ENCODE assay signal across 8 cellular contexts in genomic region chr16:2683041-2683440, GRCh38. TPM values are rescaled to one million over a fixed set of nuclear protein-coding genes. Genes with fewer than 3 reads are reported as not detected.
A peak's percentile ranks its signal among the peaks of the same experiment; 100 is the strongest.
DNase-seq lines count a peak whose midpoint lies in the region; ATAC-seq, FAIRE-seq and TF ChIP-seq lines count a peak whose summit lies in the region.
"Not testable (repeated sequence)": the region's sequence is repeated elsewhere in the genome, so short reads cannot be mapped to it uniquely, and the experiment has no call there.

No MANE protein-coding gene starts in this region.

- not testable (repeated sequence) for H2AK5ac ChIP-seq in H1 (ENCODE audit: low read depth, low read length)

- H4K5ac ChIP-seq in H1 (ENCODE audit: insufficient read length, low read depth, low read length), result not testable (repeated sequence)

- not testable (repeated sequence) for H3K18ac ChIP-seq in H1 (ENCODE audit: extremely low read depth, low read length)

- not testable (repeated sequence) for H3K27ac ChIP-seq in SK-N-MC; iPS DF 6.9 (ENCODE audit: low read length)
- 0 out of 2 replicates have a peak overlapping the region, but pooled peaks have one; percentile 49 for H3K27ac ChIP-seq in H1 (ENCODE audit: low read depth, low read length)
- H3K27ac ChIP-seq in muscle layer of duodenum (ENCODE audit: low read length), result peak overlapping the region; percentile 89
- H3K27ac ChIP-seq in smooth muscle cell (ENCODE audit: low read depth), result peak overlapping the region; percentile 82

- peaks cover 21% of the 10 kb centered on the region for H3K4me1 Mint-ChIP-seq in activated naive CD8-positive, alpha-beta T cell treated with anti-CD3 and anti-CD28 coated beads, Interleukin-2, amount 10 ng/mL, durations not matched to agents 7 days and 5 days

- peaks cover 12% of the 10 kb centered on the region; the same call in 1 of the 2 replicates for H3K79me1 ChIP-seq in H1 (ENCODE audit: low read depth, low read length)

- peak overlapping the region; percentile 99 for H3K9ac ChIP-seq in SK-N-MC (ENCODE audit: insufficient read length)
- peak overlapping the region; percentile 80 to 93 (median 85) for H3K9ac ChIP-seq in H1 (replicated peaks in 1 of 4; ENCODE audit: extremely low read depth in 1 of 4, low read depth in 3 of 4, low read length in 3 of 4)
- H3K9ac ChIP-seq in smooth muscle cell (ENCODE audit: low read depth), result peak overlapping the region; percentile 95

- not testable (repeated sequence) for TF ChIP-seq CTCF in AG10803 (conservative IDR thresholded peaks at IDR 0.05; ENCODE audit: low read length); HFF-Myc (IDR thresholded peaks at IDR 0.05; ENCODE audit: low read depth, low read length, missing control alignments); H1 (IDR thresholded peaks at IDR 0.05; ENCODE audit: control extremely low read depth in 1 of 3, insufficient read depth in 1 of 3, low read depth in 1 of 3, low read length in 3 of 3); smooth muscle cell (IDR thresholded peaks at IDR 0.05; ENCODE audit: borderline replicate concordance, insufficient read depth, poor library complexity, severe bottlenecking)

- peaks cover 0 to 11% of the 10 kb centered on the region in 2 experiments for H4K20me1 ChIP-seq in H1 (replicated peaks in 1 of 2; ENCODE audit: control insufficient read depth in 1 of 2, insufficient read depth in 2 of 2, low read length in 2 of 2)
- peaks cover 27% of the 10 kb centered on the region for H4K20me1 ChIP-seq in smooth muscle cell (ENCODE audit: low read depth)

- peak overlapping the region; percentile 95; the same call in 1 of the 2 replicates for H4K8ac ChIP-seq in H1 (ENCODE audit: extremely low read depth, insufficient read depth, low read length)

- peak overlapping the region; percentile 97 for H3K4me3 Mint-ChIP-seq in activated naive CD8-positive, alpha-beta T cell treated with anti-CD3 and anti-CD28 coated beads, Interleukin-2, amount 10 ng/mL, durations not matched to agents 7 days and 5 days

- H2BK120ac ChIP-seq in H1 (replicated peaks; ENCODE audit: low read depth, low read length), result not testable (repeated sequence)

- H3K36me3 ChIP-seq in SK-N-MC (ENCODE audit: insufficient read depth, low read length); H1 (ENCODE audit: control insufficient read depth in 2 of 4, insufficient read depth in 4 of 4, low read length in 3 of 4); iPS DF 6.9 (ENCODE audit: control insufficient read depth, insufficient read depth, low read length); muscle layer of duodenum (ENCODE audit: control insufficient read depth in 1 of 2, insufficient read depth in 2 of 2, low read length in 2 of 2); smooth muscle cell (ENCODE audit: low read depth): not testable (repeated sequence)

- not testable (repeated sequence) for H3K23ac ChIP-seq in H1 (ENCODE audit: insufficient read length)

- WGBS in H1 (ENCODE audit: extremely low coverage in 1 of 2, insufficient coverage in 1 of 2, insufficient read length in 1 of 2, insufficient replicate concordance in 2 of 2, low coverage in 1 of 2, low lambda C conversion rate in 2 of 2, missing lambda C conversion rate in 1 of 2), 2 experiments, result 24% methylated on average over 13 of the region's 13 CpGs; no CpG with 5 or more reads in 1 of the 2 experiments
- no CpG with 5 or more reads among the region's 13 CpGs for WGBS in iPS DF 6.9 (ENCODE audit: insufficient coverage, insufficient read length)
- 16% methylated on average over 13 of the region's 13 CpGs for WGBS in smooth muscle cell (ENCODE audit: low lambda C conversion rate)

- H2AFZ ChIP-seq in H1 (ENCODE audit: low read length); smooth muscle cell (ENCODE audit: low read depth): not testable (repeated sequence)

- TF ChIP-seq EP300 in H1 (IDR thresholded peaks at IDR 0.05; ENCODE audit: borderline replicate concordance in 1 of 2, low read depth in 2 of 2, low read length in 2 of 2), result not testable (repeated sequence)

- not testable (repeated sequence) for H4K91ac ChIP-seq in H1 (replicated peaks; ENCODE audit: insufficient read length, low read length)

- H2BK5ac ChIP-seq in H1 (ENCODE audit: low read depth, low read length), result peak overlapping the region; percentile 66; the same call in 1 of the 2 replicates

- not testable (repeated sequence) for TF ChIP-seq RAD21 in H1 (IDR thresholded peaks at IDR 0.05 in 1 of 2, conservative IDR thresholded peaks at IDR 0.05 in 1 of 2; ENCODE audit: low read depth in 2 of 2, low read length in 2 of 2)

- DNase-seq in AG10803 (ENCODE audit: low read depth), result peak; percentile 9
- DNase-seq in HFF-Myc (ENCODE audit: extremely low read depth, low read depth); SK-N-MC (ENCODE audit: low read depth, low spot score); activated naive CD8-positive, alpha-beta T cell treated with anti-CD3 and anti-CD28 coated beads, Interleukin-2, amount 10 ng/mL, durations not matched to agents 7 days and 5 days; H1 (ENCODE audit: low read depth in 1 of 2, low spot score in 2 of 2); iPS DF 6.9 (ENCODE audit: low read depth, low spot score); smooth muscle cell (lab: John Stamatoyannopoulos, UW; ENCODE audit: unreplicated experiment): not testable (repeated sequence)

- H2BK15ac ChIP-seq in H1 (ENCODE audit: low read length), result not testable (repeated sequence)

- peaks cover 0 to 32% of the 10 kb centered on the region in 2 experiments; a peak in 3 of 4 replicates for H3K79me2 ChIP-seq in H1 (ENCODE audit: control insufficient read depth in 1 of 2, insufficient read depth in 2 of 2, low read length in 2 of 2)
- H3K79me2 ChIP-seq in smooth muscle cell (ENCODE audit: low read depth), result peaks cover 47% of the 10 kb centered on the region

- H2BK20ac ChIP-seq in H1 (ENCODE audit: low read length), result not testable (repeated sequence)

- H3K4me1 ChIP-seq in H1 (replicated peaks in 1 of 4; ENCODE audit: control insufficient read depth in 3 of 4, insufficient read depth in 4 of 4, low read length in 3 of 4); iPS DF 6.9 (ENCODE audit: control insufficient read depth, insufficient read depth, low read length); smooth muscle cell (ENCODE audit: low read depth): not testable (repeated sequence)
- peaks cover 0 to 22% of the 10 kb centered on the region in 2 donors for H3K4me1 ChIP-seq in muscle layer of duodenum (ENCODE audit: control insufficient read depth in 1 of 2, insufficient read depth in 2 of 2, low read length in 2 of 2)

- H2BK12ac ChIP-seq in H1 (ENCODE audit: low read depth, low read length), result not testable (repeated sequence)

- H3K23me2 ChIP-seq in H1 (ENCODE audit: low read depth, low read length), result not testable (repeated sequence)

- H3K36me3 Mint-ChIP-seq in activated naive CD8-positive, alpha-beta T cell treated with anti-CD3 and anti-CD28 coated beads, Interleukin-2, amount 10 ng/mL, durations not matched to agents 7 days and 5 days, result not testable (repeated sequence)

- H3K27ac Mint-ChIP-seq in activated naive CD8-positive, alpha-beta T cell treated with anti-CD3 and anti-CD28 coated beads, Interleukin-2, amount 10 ng/mL, durations not matched to agents 7 days and 5 days, result peak overlapping the region; percentile 82

- not testable (repeated sequence) for H3F3A ChIP-seq in smooth muscle cell (ENCODE audit: low read depth)

- not testable (repeated sequence) for H3K4ac ChIP-seq in H1 (replicated peaks; ENCODE audit: insufficient read length, low read depth, low read length)

- ATAC-seq in activated naive CD8-positive, alpha-beta T cell treated with anti-CD3 and anti-CD28 coated beads, Interleukin-2, amount 10 ng/mL, durations not matched to agents 7 days and 5 days (ENCODE audit: low read depth), result not testable (repeated sequence)

- POLR2A ChIA-PET in activated naive CD8-positive, alpha-beta T cell treated with anti-CD3 and anti-CD28 coated beads, Interleukin-2, amount 10 ng/mL, durations not matched to agents 7 days and 5 days (lab: Charles Lee), result interaction anchor here (1.1 to 2.1 kb wide), 4 partner anchors 10 to 200 kb away, joined by 3 to 24 read pairs (median 4); partner anchors contain the start of gene FLYWCH2
- POLR2A ChIA-PET in H1 (lab: Charles Lee; ENCODE audit: partially characterized antibody), result interaction anchor here (1.0 to 2.5 kb wide), 10 partner anchors 9 to 229 kb away, joined by 3 to 17 read pairs (median 5); partner anchors contain the start of gene FLYWCH1

- H3K14ac ChIP-seq in H1 (ENCODE audit: insufficient read length), result not testable (repeated sequence)

- FAIRE-seq in H1 (lab: Jason Lieb, UNC), result not testable (repeated sequence)

- H3K9me3 ChIP-seq in SK-N-MC (ENCODE audit: low read depth, low read length); H1 (ENCODE audit: insufficient read depth in 2 of 2, low read depth in 1 of 2, low read length in 1 of 2); iPS DF 6.9 (ENCODE audit: control insufficient read depth, insufficient read depth, low read length); muscle layer of duodenum (ENCODE audit: control insufficient read depth in 1 of 2, low read length in 2 of 2); smooth muscle cell (replicated peaks; ENCODE audit: low read depth): not testable (repeated sequence)

- H3K9me3 Mint-ChIP-seq in activated naive CD8-positive, alpha-beta T cell treated with anti-CD3 and anti-CD28 coated beads, Interleukin-2, amount 10 ng/mL, durations not matched to agents 7 days and 5 days, result not testable (repeated sequence)

- CTCF ChIA-PET in H1 (lab: Charles Lee; ENCODE audit: partially characterized antibody), result not testable (repeated sequence)

- H3K4me3 ChIP-seq in AG10803 (ENCODE audit: low read length) (peak overlapping the region; percentile 97), HFF-Myc (replicated peaks; ENCODE audit: low read depth, low read length) (peak overlapping the region; percentile 93), SK-N-MC (peak overlapping the region; percentile 99), H1 (ENCODE audit: extremely low read depth in 1 of 4, insufficient read depth in 2 of 4, low read depth in 3 of 4, low read length in 4 of 4) (peak overlapping the region; percentile 86 to 95 (median 93)), iPS DF 6.9 (ENCODE audit: low read length) (peak overlapping the region; percentile 81), muscle layer of duodenum (ENCODE audit: low read depth in 1 of 2, low read length in 2 of 2) (peak overlapping the region; percentile 84 to 97), smooth muscle cell (peak overlapping the region; percentile 99)

- not testable (repeated sequence) for H3K56ac ChIP-seq in H1 (replicated peaks; ENCODE audit: insufficient read length, low read depth, low read length)

- H3K4me2 ChIP-seq in H1 (ENCODE audit: insufficient read depth in 1 of 2, low read depth in 2 of 2, low read length in 2 of 2) (peak overlapping the region; percentile 68 to 81), smooth muscle cell (peak overlapping the region; percentile 100)

- H3K27me3 ChIP-seq in H1 (replicated peaks in 1 of 4; ENCODE audit: control insufficient read depth in 3 of 4, extremely low read depth in 1 of 4, insufficient read depth in 3 of 4, low read length in 3 of 4); iPS DF 6.9 (ENCODE audit: control insufficient read depth, insufficient read depth, low read length); muscle layer of duodenum (ENCODE audit: low read depth, low read length); smooth muscle cell (ENCODE audit: low read depth): not testable (repeated sequence)

- not testable (repeated sequence) for TF ChIP-seq POLR2A in H1 (IDR thresholded peaks at IDR 0.05; ENCODE audit: control extremely low read depth in 1 of 2, low read depth in 2 of 2, low read length in 2 of 2)

- H3K27me3 Mint-ChIP-seq in activated naive CD8-positive, alpha-beta T cell treated with anti-CD3 and anti-CD28 coated beads, Interleukin-2, amount 10 ng/mL, durations not matched to agents 7 days and 5 days, result not testable (repeated sequence)

RNA-seq across cellular contexts. Expression of gene KCTD5, which starts 0.7 kb away (rescaled TPM):
- 10 to 100 TPM; 27.5 to 30.1 TPM for total RNA-seq in activated naive CD8-positive, alpha-beta T cell treated with anti-CD3 and anti-CD28 coated beads, Interleukin-2, amount 10 ng/mL, durations not matched to agents 7 days and 5 days
- 24.8 and 26.6 TPM in 2 replicates for total RNA-seq in H1 (2021; fragmentation: NEBNext Ultra II Directional; extraction: Animal tissue kit (Norgen Biotek cat#: 25700))
- polyA plus RNA-seq in H1 (2011; rRNA removed) (31.8 and 46.8 TPM in 2 replicates), smooth muscle cell (35.5 and 36.6 TPM in 2 replicates)
- 38.3 TPM for polyA plus RNA-seq in H1 (2011; cell fraction: cytosol; rRNA removed)
- 28.2 TPM for polyA plus RNA-seq in H1 (2011; cell fraction: nucleus; rRNA removed)
- polyA plus RNA-seq in H1 (2012, experiment 1 of 2), result 14.3 to 21.1 TPM (median 19.7 TPM) in 4 replicates
- polyA plus RNA-seq in H1 (2012, experiment 2 of 2), result 24.0 TPM
- polyA plus RNA-seq in H1 (2013, experiment 1 of 2), result 22.7 TPM
- polyA plus RNA-seq in H1 (2013, experiment 2 of 2), result 25.6 TPM
- 14.1 and 15.5 TPM in 2 replicates for polyA minus RNA-seq in H1 (2011; rRNA and poly(A)+ RNA removed)
- polyA minus RNA-seq in H1 (2011; cell fraction: cytosol; rRNA and poly(A)+ RNA removed), result 12.3 TPM
- 29.0 TPM for polyA minus RNA-seq in H1 (2011; cell fraction: nucleus; rRNA and poly(A)+ RNA removed)
- 27.0 and 38.2 TPM in 2 replicates for total RNA-seq in smooth muscle cell

RNA-seq across cellular contexts. Expression of gene PRSS27, which starts 37.0 kb away (rescaled TPM):
- 1 to 10 TPM; 1.9 to 2.2 TPM for total RNA-seq in activated naive CD8-positive, alpha-beta T cell treated with anti-CD3 and anti-CD28 coated beads, Interleukin-2, amount 10 ng/mL, durations not matched to agents 7 days and 5 days
- 1.3 and 2.2 TPM in 2 replicates for total RNA-seq in H1 (2021; fragmentation: NEBNext Ultra II Directional; extraction: Animal tissue kit (Norgen Biotek cat#: 25700))
- polyA plus RNA-seq in H1 (2011; rRNA removed), result 7.5 and 10.5 TPM in 2 replicates
- 9.6 TPM for polyA plus RNA-seq in H1 (2011; cell fraction: cytosol; rRNA removed)
- 9.4 TPM for polyA plus RNA-seq in H1 (2011; cell fraction: nucleus; rRNA removed)
- 2.8 to 4.0 TPM (median 3.3 TPM) in 4 replicates for polyA plus RNA-seq in H1 (2012, experiment 1 of 2)
- polyA plus RNA-seq in H1 (2012, experiment 2 of 2), result 1.9 TPM
- polyA plus RNA-seq in H1 (2013, experiment 1 of 2), result 2.7 TPM
- polyA plus RNA-seq in H1 (2013, experiment 2 of 2), result 2.2 TPM
- polyA minus RNA-seq in H1 (2011; rRNA and poly(A)+ RNA removed), result 0.95 and 1.1 TPM in 2 replicates
- 2.5 TPM for polyA minus RNA-seq in H1 (2011; cell fraction: cytosol; rRNA and poly(A)+ RNA removed)
- polyA minus RNA-seq in H1 (2011; cell fraction: nucleus; rRNA and poly(A)+ RNA removed), result 3.3 TPM
- total RNA-seq in smooth muscle cell, result 0.63 and 2.7 TPM in 2 replicates
- 2.3 and 3.3 TPM in 2 replicates for polyA plus RNA-seq in smooth muscle cell
